In genomic region chr2:230847883-230848388, GRCh38 we compare ENCODE assay signal across 8 cellular contexts. TPM values are rescaled to one million over a fixed set of nuclear protein-coding genes. Genes with fewer than 3 reads are reported as not detected.
DNase-seq lines count a peak whose midpoint lies in the region; ATAC-seq and TF ChIP-seq lines count a peak whose summit lies in the region.

No MANE protein-coding gene starts in this region.

- intact Hi-C loops in dorsolateral prefrontal cortex (cut with DNase I), result loop anchor here (2.0 to 5.0 kb wide), 3 partner anchors 64 to 139 kb away; no protein-coding TSS in a partner anchor

- DNase-seq in GM13976 (ENCODE audit: low spot score), result peak; percentile 94
- DNase-seq in NCI-H526 treated with DMSO at 0.1 percent for 48 hours (lab: John Stamatoyannopoulos, UW), result peak; percentile 51
- peak; percentile 97 to 98 for DNase-seq in activated CD4-positive, alpha-beta T cell treated with anti-CD3 and anti-CD28 coated beads, Interleukin-2, amount 50 U/mL, for 48 hours
- peak; percentile 57 to 91 (median 88) for DNase-seq in dorsolateral prefrontal cortex
- peak; percentile 88 to 94 for DNase-seq in memory B cell (ENCODE audit: low spot score in 2 of 2)
- DNase-seq in stimulated activated CD8-positive, alpha-beta memory T cell treated with anti-CD3 and anti-CD28 coated beads, Interleukin-12 subunit alpha, Interleukin-12 subunit beta, amount 100 ng/mL, for 4 hours (ENCODE audit: low read depth), result peak; percentile 80

- no peaks in the 10 kb centered on the region for H3K27me3 ChIP-seq in dorsolateral prefrontal cortex

- H3K27me3 Mint-ChIP-seq in memory B cell, result peaks cover 8% of the 10 kb centered on the region

- H3K4me3 Mint-ChIP-seq in memory B cell, result peak overlapping the region; percentile 41

- no peaks in the 10 kb centered on the region for H3K9me3 Mint-ChIP-seq in memory B cell

- TF ChIP-seq CTCF in 22Rv1 (IDR thresholded peaks at IDR 0.05) (peak; percentile 94), GM13976 (IDR thresholded peaks at IDR 0.05; ENCODE audit: borderline replicate concordance, control extremely low read depth, extremely low read depth, insufficient read depth, missing control alignments) (peak; percentile 89), dorsolateral prefrontal cortex (IDR thresholded peaks at IDR 0.05 in 54 of 56, conservative IDR thresholded peaks at IDR 0.05 in 2 of 56; ENCODE audit: low read depth in 1 of 56, partially characterized antibody in 56 of 56) (peak; percentile 72 to 98 (median 92))

- H3K27ac ChIP-seq in 22Rv1 (no peak overlapping the region), dorsolateral prefrontal cortex (peak overlapping the region in 11 of 59 donors; percentile 21 to 67 (median 30))

- in situ Hi-C loops in GM13976 (cut with MboI; ENCODE audit: low sequenced_read_pairs, unreplicated experiment), result loop anchor here (10.0 kb wide), 1 partner anchor 147 kb away; the partner anchor contains the start of gene SPATA3

- no peaks in the 10 kb centered on the region for H3K36me3 Mint-ChIP-seq in memory B cell

- H3K4me3 ChIP-seq in dorsolateral prefrontal cortex, result peak overlapping the region in 30 of 59 donors; percentile 4 to 46 (median 30)

- ATAC-seq in HG02870 (IDR thresholded peaks at IDR 0.05; ENCODE audit: unreplicated experiment) (peak; percentile 93), memory B cell (ENCODE audit: low read depth) (peak; percentile 96)

- no peak overlapping the region for H3K27ac Mint-ChIP-seq in memory B cell

- H3K4me1 Mint-ChIP-seq in memory B cell, result peaks cover 5% of the 10 kb centered on the region

RNA-seq across cellular contexts. Expression of gene ITM2C, which starts 16.8 kb away (rescaled TPM):
- total RNA-seq in dorsolateral prefrontal cortex, result 1,000 to 10,000 TPM in 1 of 120 experiments, 100 to 1,000 TPM in 119; 391 to 1,107 (median 596) TPM
